ENCODE assay signal across 13 cellular contexts in genomic region chr2:149410701-149411484, GRCh38.
DNase-seq lines count a peak whose midpoint lies in the region; ATAC-seq and TF ChIP-seq lines count a peak whose summit lies in the region.
"Had no signal": no experiment of that assay in that cellular context is flagged by ENCODE, and none has a peak within 500 bp of the region (broad histone marks: within the 10 kb centered on the region; RNA-seq: fewer than 3 reads in every experiment).

No MANE protein-coding gene starts in this region.

- H3F3A ChIP-seq in SK-N-SH (replicated peaks; ENCODE audit: insufficient read depth): peaks cover 10% of the 10 kb centered on the region

- in situ Hi-C loops in GM13977 (cut with MboI; ENCODE audit: low pct_unique_long_range_greater_than_20kb, low sequenced_read_pairs, unreplicated experiment): no loop called here

- intact Hi-C loops in activated CD4-positive, alpha-beta T cell treated with anti-CD3 and anti-CD28 coated beads for 36 hours (cut with DNase I, micrococcal nuclease): no loop called here

- H3K36me3 ChIP-seq in SK-N-SH (replicated peaks in 1 of 2; ENCODE audit: control insufficient read depth in 1 of 2, insufficient read depth in 2 of 2, low read length in 1 of 2) (no peaks in the 10 kb centered on the region), hepatocyte (replicated peaks; ENCODE audit: insufficient read depth, low read depth) (no peaks in the 10 kb centered on the region)
- H3K36me3 ChIP-seq: Peyer's patch, sigmoid colon, thyroid gland had no signal

- no peak overlapping the region for H3K4me2 ChIP-seq in SK-N-SH
- H3K4me2 ChIP-seq in hepatocyte: no peak overlapping the region

- H3K9me2 ChIP-seq in SK-N-SH (no peaks in the 10 kb centered on the region), hepatocyte (replicated peaks; ENCODE audit: insufficient read depth) (no peaks in the 10 kb centered on the region)

- no peaks in the 10 kb centered on the region for H3K4me1 Mint-ChIP-seq in activated CD4-positive, alpha-beta T cell treated with anti-CD3 and anti-CD28 coated beads for 36 hours

- H3K27ac ChIP-seq in SK-N-SH (ENCODE audit: low read depth in 2 of 2, low read length in 1 of 2): peak overlapping the region in 1 of 2 experiments; percentile 35; a peak in 2 of 4 replicates
- peak overlapping the region; percentile 49 for H3K27ac ChIP-seq in hepatocyte
- H3K27ac ChIP-seq: Peyer's patch, sigmoid colon, thyroid gland had no signal

- H3K27me3 ChIP-seq in SK-N-SH (ENCODE audit: insufficient read depth): no peaks in the 10 kb centered on the region
- H3K27me3 ChIP-seq in hepatocyte: no peaks in the 10 kb centered on the region
- H3K27me3 ChIP-seq: Peyer's patch, sigmoid colon, thyroid gland had no signal

- H3K4me3 Mint-ChIP-seq in activated CD4-positive, alpha-beta T cell treated with anti-CD3 and anti-CD28 coated beads for 36 hours: no peak overlapping the region

- CTCF ChIA-PET in SK-N-SH (lab: Yijun Ruan, JAX): no interaction called here
- CTCF ChIA-PET in activated CD4-positive, alpha-beta T cell treated with anti-CD3 and anti-CD28 coated beads for 36 hours (lab: Charles Lee): no interaction called here

- H3K9me3 Mint-ChIP-seq in activated CD4-positive, alpha-beta T cell treated with anti-CD3 and anti-CD28 coated beads for 36 hours (ENCODE audit: low read depth): no peaks in the 10 kb centered on the region

- TF ChIP-seq CTCF in SK-N-SH (IDR thresholded peaks at IDR 0.05): no peak
- no peak for TF ChIP-seq CTCF in hepatocyte (IDR thresholded peaks at IDR 0.05; ENCODE audit: poor library complexity)
- no peak for TF ChIP-seq CTCF in GM13977 (IDR thresholded peaks at IDR 0.05; ENCODE audit: extremely low read depth, insufficient read depth, missing control alignments)

- H3K36me3 Mint-ChIP-seq in activated CD4-positive, alpha-beta T cell treated with anti-CD3 and anti-CD28 coated beads for 36 hours (ENCODE audit: low read depth): no peaks in the 10 kb centered on the region

- no peak overlapping the region for H3K9ac ChIP-seq in SK-N-SH

- H3K9me3 ChIP-seq in SK-N-SH (no peaks in the 10 kb centered on the region), hepatocyte (ENCODE audit: low read depth) (no peaks in the 10 kb centered on the region)
- H3K9me3 ChIP-seq: Peyer's patch, sigmoid colon, thyroid gland had no signal

- TF ChIP-seq EP300 in SK-N-SH (IDR thresholded peaks at IDR 0.05; ENCODE audit: borderline replicate concordance in 1 of 2, low read depth in 1 of 2, low read length in 1 of 2): peak in 1 of 2 experiments; percentile 41; a peak in 1 of 4 replicates

- no peaks in the 10 kb centered on the region for H3K27me3 Mint-ChIP-seq in activated CD4-positive, alpha-beta T cell treated with anti-CD3 and anti-CD28 coated beads for 36 hours

- H3K4me1 ChIP-seq in SK-N-SH (ENCODE audit: control insufficient read depth in 1 of 2, insufficient read depth in 2 of 2, low read depth in 1 of 2, low read length in 1 of 2) (no peaks in the 10 kb centered on the region), hepatocyte (ENCODE audit: insufficient read depth) (no peaks in the 10 kb centered on the region)
- H3K4me1 ChIP-seq: Peyer's patch, sigmoid colon, thyroid gland had no signal

- H4K20me1 ChIP-seq in SK-N-SH (ENCODE audit: insufficient read depth) (no peaks in the 10 kb centered on the region), hepatocyte (ENCODE audit: insufficient read depth, poor library complexity, severe bottlenecking) (no peaks in the 10 kb centered on the region)

- POLR2A ChIA-PET in SK-N-SH (lab: Yijun Ruan, JAX): no interaction called here
- POLR2A ChIA-PET in activated CD4-positive, alpha-beta T cell treated with anti-CD3 and anti-CD28 coated beads for 36 hours (lab: Charles Lee): interaction anchor here (0.6 kb wide), 1 partner anchor 831 kb away, joined by 3 read pairs; no protein-coding TSS in a partner anchor

- no peak overlapping the region for H3K27ac Mint-ChIP-seq in activated CD4-positive, alpha-beta T cell treated with anti-CD3 and anti-CD28 coated beads for 36 hours

- no peak for TF ChIP-seq RAD21 in SK-N-SH (IDR thresholded peaks at IDR 0.05; ENCODE audit: low read length)

- ATAC-seq in GM21447 (IDR thresholded peaks at IDR 0.05; ENCODE audit: unreplicated experiment): no peak
- no peak for ATAC-seq in activated CD4-positive, alpha-beta T cell treated with anti-CD3 and anti-CD28 coated beads for 36 hours

- H3K79me2 ChIP-seq in SK-N-SH (ENCODE audit: insufficient read depth) (no peaks in the 10 kb centered on the region), hepatocyte (no peaks in the 10 kb centered on the region)

- WGBS in SK-N-SH (ENCODE audit: low lambda C conversion rate): 72% methylated on average over 6 of the region's 6 CpGs
- WGBS in hepatocyte (ENCODE audit: low lambda C conversion rate, missing lambda C conversion rate): 82% methylated on average over 6 of the region's 6 CpGs

- no peak overlapping the region for H2AFZ ChIP-seq in SK-N-SH (ENCODE audit: low read depth)
- H2AFZ ChIP-seq in hepatocyte: no peak overlapping the region

- peak; percentile 87 for DNase-seq in AG08395 (ENCODE audit: low spot score)
- DNase-seq in HS-5 (ENCODE audit: low read depth): peak; percentile 99
- no peak for DNase-seq in SK-N-SH
- DNase-seq in hepatocyte (ENCODE audit: low spot score): peak; percentile 48
- no peak for DNase-seq in GM13977 (ENCODE audit: low spot score)
- DNase-seq in NCI-H446 treated with DMSO at 0.1 percent for 48 hours (lab: John Stamatoyannopoulos, UW): no peak
- DNase-seq in activated CD4-positive, alpha-beta T cell treated with anti-CD3 and anti-CD28 coated beads for 36 hours: no peak
- DNase-seq: AML-193, amygdala, sigmoid colon, thyroid gland had no signal

- H3K4me3 ChIP-seq in SK-N-SH (ENCODE audit: low read depth in 2 of 2, low read length in 1 of 2): no peak overlapping the region
- H3K4me3 ChIP-seq in hepatocyte: no peak overlapping the region
- H3K4me3 ChIP-seq: Peyer's patch, sigmoid colon, thyroid gland had no signal

TF ChIP-seq in SK-N-SH, 30 proteins besides CTCF, POLR2A, EP300 and RAD21 (continues in another document):
- TF ChIP-seq ELF1 (IDR thresholded peaks at IDR 0.05) (no peak), GATA2 (CRISPR knock-in tag; IDR thresholded peaks at IDR 0.05) (no peak), RFX5 (IDR thresholded peaks at IDR 0.05; ENCODE audit: low read length) (no peak), YY1 (IDR thresholded peaks at IDR 0.05; ENCODE audit: low read depth) (no peak), MXI1 (IDR thresholded peaks at IDR 0.05; ENCODE audit: low read depth, low read length) (no peak), PBX3 (IDR thresholded peaks at IDR 0.05) (no peak), JUND (IDR thresholded peaks at IDR 0.05) (peak; percentile 16; the same call in 1 of the 2 replicates), MEF2A (IDR thresholded peaks at IDR 0.05; ENCODE audit: borderline replicate concordance, low read depth) (no peak), TCF12 (IDR thresholded peaks at IDR 0.05) (peak; percentile 71), FOSL2 (IDR thresholded peaks at IDR 0.05; ENCODE audit: borderline replicate concordance, low read depth) (peak; percentile 28; the same call in 1 of the 2 replicates), GABPA (IDR thresholded peaks at IDR 0.05; ENCODE audit: low read depth) (no peak), SMC3 (IDR thresholded peaks at IDR 0.05; ENCODE audit: low read depth, low read length) (no peak), CHD2 (IDR thresholded peaks at IDR 0.05; ENCODE audit: low read length, partially characterized antibody) (no peak), RCOR1 (IDR thresholded peaks at IDR 0.05; ENCODE audit: low read length) (no peak), REST (IDR thresholded peaks at IDR 0.05; ENCODE audit: low read depth, low read length) (no peak)

Comparison
In these comparisons a context has a peak if more than half of its experiments do, and no peak if none do; other contexts are left out.
1. DNase-seq: peak in AG08395 (single experiment), HS-5 (single experiment) and hepatocyte (single experiment); none in SK-N-SH (single experiment), GM13977 (single experiment), NCI-H446 treated with DMSO at 0.1 percent for 48 hours (single experiment) and activated CD4-positive, alpha-beta T cell treated with anti-CD3 and anti-CD28 coated beads for 36 hours (single experiment).